Comparison of ENCODE assay signal across 34 cellular contexts in genomic region chr1:4050998-4051397, GRCh38.
"Had no signal": no experiment of that assay in that cellular context is flagged by ENCODE, and none has a peak within 500 bp of the region (broad histone marks: within the 10 kb centered on the region; RNA-seq: fewer than 3 reads in every experiment).

No MANE protein-coding gene starts in this region.

- H3K27me3 ChIP-seq: adrenal gland, body of pancreas, MG63, Peyer's patch had no signal

- H3K4me3 ChIP-seq: adrenal gland, body of pancreas, breast epithelium, MG63, Peyer's patch had no signal

- ATAC-seq: activated CD8-positive, alpha-beta memory T cell treated with anti-CD3 and anti-CD28 coated beads, Interleukin-2, amount 10 ng/mL, durations not matched to agents 7 days and 5 days; activated T-helper 17 cell treated with anti-CD3 and anti-CD28 coated beads, Interleukin-2, amount 50 U/mL, for 72 hours; body of pancreas; PC-3 had no signal

- H3K9me3 Mint-ChIP-seq: activated CD4-positive, alpha-beta memory T cell treated with anti-CD3 and anti-CD28 coated beads, Interleukin-2, amount 10 ng/mL, durations not matched to agents 7 days and 5 days; activated T-helper 17 cell treated with anti-CD3 and anti-CD28 coated beads, Interleukin-2, amount 50 U/mL, for 72 hours had no signal

- H3K4me1 Mint-ChIP-seq: activated CD4-positive, alpha-beta memory T cell treated with anti-CD3 and anti-CD28 coated beads, Interleukin-2, amount 10 ng/mL, durations not matched to agents 7 days and 5 days; activated CD8-positive, alpha-beta memory T cell treated with anti-CD3 and anti-CD28 coated beads, Interleukin-2, amount 10 ng/mL, durations not matched to agents 7 days and 5 days; activated T-helper 17 cell treated with anti-CD3 and anti-CD28 coated beads, Interleukin-2, amount 50 U/mL, for 72 hours had no signal

- H3K36me3 Mint-ChIP-seq: activated CD8-positive, alpha-beta memory T cell treated with anti-CD3 and anti-CD28 coated beads, Interleukin-2, amount 10 ng/mL, durations not matched to agents 7 days and 5 days had no signal

- H3K4me3 Mint-ChIP-seq: activated CD4-positive, alpha-beta memory T cell treated with anti-CD3 and anti-CD28 coated beads, Interleukin-2, amount 10 ng/mL, durations not matched to agents 7 days and 5 days; activated CD8-positive, alpha-beta memory T cell treated with anti-CD3 and anti-CD28 coated beads, Interleukin-2, amount 10 ng/mL, durations not matched to agents 7 days and 5 days; activated T-helper 17 cell treated with anti-CD3 and anti-CD28 coated beads, Interleukin-2, amount 50 U/mL, for 72 hours had no signal

- H3K9me3 ChIP-seq: adrenal gland, body of pancreas, breast epithelium, MG63, Peyer's patch had no signal

- H3K27me3 Mint-ChIP-seq: activated CD4-positive, alpha-beta memory T cell treated with anti-CD3 and anti-CD28 coated beads, Interleukin-2, amount 10 ng/mL, durations not matched to agents 7 days and 5 days had no signal

- H3K27ac Mint-ChIP-seq: activated CD4-positive, alpha-beta memory T cell treated with anti-CD3 and anti-CD28 coated beads, Interleukin-2, amount 10 ng/mL, durations not matched to agents 7 days and 5 days; activated CD8-positive, alpha-beta memory T cell treated with anti-CD3 and anti-CD28 coated beads, Interleukin-2, amount 10 ng/mL, durations not matched to agents 7 days and 5 days; activated T-helper 17 cell treated with anti-CD3 and anti-CD28 coated beads, Interleukin-2, amount 50 U/mL, for 72 hours had no signal

- DNase-seq: activated CD4-positive, alpha-beta memory T cell treated with anti-CD3 and anti-CD28 coated beads, Interleukin-2, amount 10 ng/mL, durations not matched to agents 7 days and 5 days; activated CD4-positive, alpha-beta T cell treated with anti-CD3 and anti-CD28 coated beads for 1 hour; activated CD4-positive, alpha-beta T cell treated with anti-CD3 and anti-CD28 coated beads for 48 hours; activated CD4-positive, CD25-positive, alpha-beta regulatory T cell; activated CD8-positive, alpha-beta memory T cell treated with anti-CD3 and anti-CD28 coated beads for 24 hours; activated CD8-positive, alpha-beta memory T cell treated with anti-CD3 and anti-CD28 coated beads, Interleukin-2, amount 10 ng/mL, durations not matched to agents 7 days and 5 days; activated CD8-positive, alpha-beta memory T cell treated with anti-CD3 and anti-CD28 coated beads, Interleukin-2, amount 50 U/mL, for 48 hours; activated effector memory CD4-positive, alpha-beta T cell treated with anti-CD3 and anti-CD28 coated beads, Interleukin-2, amount 50 U/mL, for 16 hours; activated naive CD4-positive, alpha-beta T cell; activated naive CD4-positive, alpha-beta T cell treated with anti-CD3 and anti-CD28 coated beads, Interleukin-2, amount 50 U/mL, for 16 hours; activated T-cell treated with anti-CD3 and anti-CD28 coated beads, Interleukin-2, amount 50 U/mL, for 48 hours; body of pancreas; Kasumi-1; KG1; MG63; MV-4-11; NCI-H1092; NCI-H1436 treated with DMSO at 0.1 percent for 48 hours; NCI-H1694 treated with DMSO at 0.1 percent for 48 hours; NCI-H2029; NCI-H345; NCI-H524 treated with DMSO at 0.1 percent for 48 hours; PC-3; Peyer's patch; Right ventricle myocardium superior; SW 1271; T-helper 1 cell; T-helper 2 cell; T-helper 9 cell; WERI-Rb-1 had no signal

- H3K36me3 ChIP-seq: adrenal gland, breast epithelium, MG63, Peyer's patch, WERI-Rb-1 had no signal

- H3K27ac ChIP-seq: adrenal gland, body of pancreas, breast epithelium, Peyer's patch, RWPE1, WERI-Rb-1 had no signal

- H3K4me1 ChIP-seq: adrenal gland, body of pancreas, breast epithelium, Peyer's patch had no signal
